Comparison of ENCODE assay signal across 27 cellular contexts in the genomic region with DNA sequence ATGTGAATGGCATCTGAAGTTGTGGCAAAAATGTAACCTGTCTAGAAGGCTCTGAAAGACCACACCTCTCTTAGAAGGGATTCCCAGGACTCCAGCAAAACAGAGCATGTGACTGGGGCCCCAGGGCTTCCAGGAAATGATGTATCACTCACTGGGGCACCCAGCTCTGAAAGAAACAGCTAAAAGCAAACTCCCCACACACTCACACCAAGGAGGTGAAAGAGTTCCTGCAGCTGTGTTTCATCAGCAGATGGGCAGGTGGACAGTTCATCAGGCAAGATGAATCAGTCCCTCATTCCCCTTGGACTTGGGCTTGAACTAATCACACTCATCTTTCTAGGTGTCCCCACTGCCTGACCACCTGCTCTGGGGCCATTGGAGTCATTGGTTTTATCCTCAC.
A peak's percentile ranks its signal among the peaks of the same experiment; 100 is the strongest.
DNase-seq lines count a peak whose midpoint lies in the region; ATAC-seq and TF ChIP-seq lines count a peak whose summit lies in the region.
"Had no signal": no experiment of that assay in that cellular context is flagged by ENCODE, and none has a peak within 500 bp of the region (broad histone marks: within the 10 kb centered on the region; RNA-seq: fewer than 3 reads in every experiment).

No MANE protein-coding gene starts in this region.

- no peaks in the 10 kb centered on the region for H4K20me1 ChIP-seq in SK-N-SH (ENCODE audit: insufficient read depth)

- CTCF ChIA-PET in SK-N-SH (lab: Yijun Ruan, JAX): interaction anchor here (1.1 to 1.4 kb wide), 3 partner anchors 10 to 203 kb away, joined by 3 to 6 read pairs (median 4); no protein-coding TSS in a partner anchor

- no peaks in the 10 kb centered on the region for H3K27me3 ChIP-seq in SK-N-SH (ENCODE audit: insufficient read depth)
- H3K27me3 ChIP-seq: neural progenitor cell, upper lobe of left lung had no signal

- H3K4me3 ChIP-seq in SK-N-SH (ENCODE audit: low read depth in 2 of 2, low read length in 1 of 2): no peak overlapping the region
- H3K4me3 ChIP-seq: GM12878, neural progenitor cell, smooth muscle cell, upper lobe of left lung had no signal

- intact Hi-C loops in left ventricle myocardium superior (cut with micrococcal nuclease): no loop called here

- no peak overlapping the region for H3K9ac ChIP-seq in SK-N-SH
- H3K9ac ChIP-seq: neural progenitor cell had no signal

- H3K4me1 ChIP-seq in SK-N-SH (ENCODE audit: control insufficient read depth in 1 of 2, insufficient read depth in 2 of 2, low read depth in 1 of 2, low read length in 1 of 2): peaks cover 0 to 18% of the 10 kb centered on the region in 2 experiments; a peak in 2 of 4 replicates
- H3K4me1 ChIP-seq: upper lobe of left lung had no signal

- POLR2A ChIA-PET in SK-N-SH (lab: Yijun Ruan, JAX): no interaction called here

- H3K27ac ChIP-seq in SK-N-SH (ENCODE audit: low read depth in 2 of 2, low read length in 1 of 2): no peak overlapping the region
- H3K27ac ChIP-seq: neural progenitor cell, upper lobe of left lung had no signal

- no peak overlapping the region for H2AFZ ChIP-seq in SK-N-SH (ENCODE audit: low read depth)
- H2AFZ ChIP-seq: neural progenitor cell had no signal

- no peaks in the 10 kb centered on the region for H3K9me3 ChIP-seq in SK-N-SH
- H3K9me3 ChIP-seq: upper lobe of left lung had no signal

- no peak overlapping the region for H3K4me2 ChIP-seq in SK-N-SH
- H3K4me2 ChIP-seq: neural progenitor cell, smooth muscle cell had no signal

- no peaks in the 10 kb centered on the region for H3F3A ChIP-seq in SK-N-SH (replicated peaks; ENCODE audit: insufficient read depth)

- TF ChIP-seq CTCF in SK-N-SH (IDR thresholded peaks at IDR 0.05) (no peak), omental fat pad (IDR thresholded peaks at IDR 0.05) (no peak)

- no peak for TF ChIP-seq EP300 in SK-N-SH (IDR thresholded peaks at IDR 0.05; ENCODE audit: borderline replicate concordance in 1 of 2, low read depth in 1 of 2, low read length in 1 of 2)

- no peaks in the 10 kb centered on the region; the same call in none of the 2 replicates for H3K79me2 ChIP-seq in SK-N-SH (ENCODE audit: insufficient read depth)

- DNase-seq in SK-N-SH: no peak
- peak; percentile 64 for DNase-seq in M059J (ENCODE audit: low read depth)
- no peak for DNase-seq in omental fat pad (ENCODE audit: low spot score)
- no peak for DNase-seq in left ventricle myocardium superior
- DNase-seq: 8988T; activated CD4-positive, alpha-beta T cell treated with anti-CD3 and anti-CD28 coated beads, Interleukin-2, amount 10 ng/mL, durations not matched to agents 7 days and 5 days; activated gamma-delta T cell treated with Interleukin-2 at 50 U/mL for 16 hours; activated T-cell treated with anti-CD3 and anti-CD28 coated beads for 4 hours; aorta; Calu3; effector memory CD8-positive, alpha-beta T cell; GF-D8; hypothalamus; NCI-H1105; NCI-H2081 treated with DMSO at 0.1 percent for 48 hours; SHP77; stimulated activated CD4-positive, alpha-beta T cell treated with anti-CD3 and anti-CD28 coated beads, Interleukin-4, amount 100 ng/mL, for 1 hour; T-cell; upper lobe of left lung had no signal

- ATAC-seq in SK-N-SH treated with all-trans-retinoic acid at 6 μM for 48 hours (no peak), esophagus mucosa (peak; percentile 59), omental fat pad (ENCODE audit: low FRiP score) (peak; percentile 43), left ventricle myocardium superior (no peak), HG02678 (IDR thresholded peaks at IDR 0.05; ENCODE audit: unreplicated experiment) (no peak), GM18861 (IDR thresholded peaks at IDR 0.05; ENCODE audit: unreplicated experiment) (no peak)
- ATAC-seq: effector memory CD8-positive, alpha-beta T cell; GM12878; HCT116; T-cell had no signal

- H3K9me2 ChIP-seq in SK-N-SH: no peaks in the 10 kb centered on the region

- TF ChIP-seq RAD21 in SK-N-SH (IDR thresholded peaks at IDR 0.05; ENCODE audit: low read length): no peak

- no peaks in the 10 kb centered on the region for H3K36me3 ChIP-seq in SK-N-SH (replicated peaks in 1 of 2; ENCODE audit: control insufficient read depth in 1 of 2, insufficient read depth in 2 of 2, low read length in 1 of 2)
- H3K36me3 ChIP-seq: neural progenitor cell, upper lobe of left lung had no signal

TF ChIP-seq in SK-N-SH, 30 proteins besides CTCF, POLR2A, EP300 and RAD21:
- peak; percentile 32; the same call in 1 of the 2 replicates for TF ChIP-seq TCF12 (IDR thresholded peaks at IDR 0.05)
- no peak for TF ChIP-seq NFIC (IDR thresholded peaks at IDR 0.05; ENCODE audit: borderline replicate concordance)

TF ChIP-seq in SK-N-SH treated with all-trans-retinoic acid at 6 μM for 48 hours, 23 proteins besides CTCF, POLR2A, EP300 and RAD21:
- TF ChIP-seq ZNF565 (CRISPR knock-in tag; conservative IDR thresholded peaks at IDR 0.05; ENCODE audit: low read depth) (no peak), TOX (CRISPR knock-in tag; IDR thresholded peaks at IDR 0.05; ENCODE audit: borderline replicate concordance) (no peak)

Comparison
In these comparisons a context has a peak if more than half of its experiments do, and no peak if none do; other contexts are left out.
1. ATAC-seq: peak in esophagus mucosa (single experiment) and omental fat pad (single experiment); none in SK-N-SH treated with all-trans-retinoic acid at 6 μM for 48 hours (single experiment), left ventricle myocardium superior (single experiment), HG02678 (single experiment) and GM18861 (single experiment).